In the genomic region with DNA sequence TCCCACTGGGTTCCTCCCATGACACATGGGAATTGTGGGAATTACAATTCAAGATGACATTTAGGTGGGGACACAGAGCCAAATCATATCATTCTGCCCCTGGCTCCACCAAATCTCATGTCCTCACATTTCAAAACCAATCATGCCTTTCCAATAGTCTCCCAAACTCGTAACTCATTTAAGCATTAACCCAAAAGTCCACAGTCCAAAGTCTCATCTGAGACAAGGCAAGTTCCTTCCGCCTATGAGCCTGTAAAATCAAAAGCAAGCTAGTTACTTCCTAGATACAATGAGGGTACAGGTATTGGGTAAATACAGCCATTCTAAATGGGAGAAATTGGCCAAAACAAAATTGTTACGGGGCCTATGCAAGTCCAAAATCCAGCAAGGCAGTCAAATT, we compare ENCODE assay signal across 1 cellular context.
TF ChIP-seq lines count a peak whose summit lies in the region.

No MANE protein-coding gene starts in this region.

TF ChIP-seq in HepG2, 621 proteins besides CTCF, POLR2A, EP300 and RAD21 (continued from another document):
- TF ChIP-seq, protein P1, sequence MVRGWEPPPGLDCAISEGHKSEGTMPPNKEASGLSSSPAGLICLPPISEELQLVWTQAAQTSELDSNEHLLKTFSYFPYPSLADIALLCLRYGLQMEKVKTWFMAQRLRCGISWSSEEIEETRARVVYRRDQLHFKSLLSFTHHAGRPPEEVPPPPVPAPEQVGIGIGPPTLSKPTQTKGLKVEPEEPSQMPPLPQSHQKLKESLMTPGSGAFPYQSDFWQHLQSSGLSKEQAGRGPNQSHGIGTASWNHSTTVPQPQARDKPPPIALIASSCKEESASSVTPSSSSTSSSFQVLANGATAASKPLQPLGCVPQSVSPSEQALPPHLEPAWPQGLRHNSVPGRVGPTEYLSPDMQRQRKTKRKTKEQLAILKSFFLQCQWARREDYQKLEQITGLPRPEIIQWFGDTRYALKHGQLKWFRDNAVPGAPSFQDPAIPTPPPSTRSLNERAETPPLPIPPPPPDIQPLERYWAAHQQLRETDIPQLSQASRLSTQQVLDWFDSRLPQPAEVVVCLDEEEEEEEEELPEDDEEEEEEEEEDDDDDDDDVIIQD (CRISPR knock-in tag; IDR thresholded peaks at IDR 0.05; ENCODE audit: low read depth) = peak; percentile 85; the same call in 1 of the 2 replicates
TF ChIP-seq in HepG2: peak in this region for 6; not testable (repeated sequence) for 615.
